ENCODE assay signal across 9 cellular contexts in genomic region chr7:157431951-157432540, GRCh38.
DNase-seq lines count a peak whose midpoint lies in the region; ATAC-seq and TF ChIP-seq lines count a peak whose summit lies in the region.
"Had no signal": no experiment of that assay in that cellular context is flagged by ENCODE, and none has a peak within 500 bp of the region (broad histone marks: within the 10 kb centered on the region; RNA-seq: fewer than 3 reads in every experiment).

No MANE protein-coding gene starts in this region.

- no peak overlapping the region for H3K27ac ChIP-seq in mesenchymal stem cell (ENCODE audit: low read length, poor library complexity, severe bottlenecking)
- H3K27ac ChIP-seq in thoracic aorta, result no peak overlapping the region
- H3K27ac ChIP-seq in vagina, result no peak overlapping the region
- H3K27ac ChIP-seq: tibial artery had no signal

- no peak overlapping the region for H2AK5ac ChIP-seq in mesenchymal stem cell (ENCODE audit: low read length, severe bottlenecking)

- 85% methylated on average over 22 of the region's 22 CpGs for WGBS in mesenchymal stem cell

- H3K4me1 ChIP-seq in mesenchymal stem cell (ENCODE audit: control insufficient read depth, insufficient read depth, low read depth, low read length) (peaks cover 12% of the 10 kb centered on the region), thoracic aorta (ENCODE audit: control insufficient read depth in 1 of 2, low read depth in 2 of 2) (peaks cover 5 to 9% of the 10 kb centered on the region in 2 donors), vagina (peaks cover 10% of the 10 kb centered on the region)

- no peak overlapping the region for H2BK15ac ChIP-seq in mesenchymal stem cell (ENCODE audit: low read depth, poor library complexity, severe bottlenecking)

- no peak for TF ChIP-seq POLR2A in vagina (IDR thresholded peaks at IDR 0.05)

- no peak overlapping the region for H3K4me2 ChIP-seq in mesenchymal stem cell (ENCODE audit: low read length, poor library complexity, severe bottlenecking)

- H3K27me3 ChIP-seq in mesenchymal stem cell (ENCODE audit: control insufficient read depth in 1 of 2, insufficient read depth in 1 of 2, low read length in 2 of 2) (peaks cover 0 to 14% of the 10 kb centered on the region in 2 experiments), thoracic aorta (replicated peaks; ENCODE audit: insufficient read depth) (no peaks in the 10 kb centered on the region), vagina (no peaks in the 10 kb centered on the region)
- H3K27me3 ChIP-seq: tibial artery had no signal

- H3K9ac ChIP-seq in mesenchymal stem cell (ENCODE audit: low read length), result peak overlapping the region; percentile 75

- no peak overlapping the region for H4K91ac ChIP-seq in mesenchymal stem cell (ENCODE audit: low read length)

- H2BK120ac ChIP-seq in mesenchymal stem cell (ENCODE audit: low read depth, low read length), result no peak overlapping the region

- H3K4me1 Mint-ChIP-seq in activated T-helper 2 cell treated with anti-CD3 and anti-CD28 coated beads, Interferon-gamma antibody, Interleukin-2, Interleukin-4, amounts not matched to agents 10 μg/mL and 5 μg/mL and 100 μg/mL, durations not matched to agents 14 hours and 24 hours and 36 hours (ENCODE audit: low read depth), result peaks cover 14% of the 10 kb centered on the region

- H3K9me3 ChIP-seq in mesenchymal stem cell (ENCODE audit: control insufficient read depth, low read length) (no peaks in the 10 kb centered on the region), thoracic aorta (no peaks in the 10 kb centered on the region), vagina (no peaks in the 10 kb centered on the region)
- H3K9me3 ChIP-seq: tibial artery had no signal

- peak overlapping the region; percentile 26 for H3K4me3 Mint-ChIP-seq in activated T-helper 2 cell treated with anti-CD3 and anti-CD28 coated beads, Interferon-gamma antibody, Interleukin-2, Interleukin-4, amounts not matched to agents 10 μg/mL and 5 μg/mL and 100 μg/mL, durations not matched to agents 14 hours and 24 hours and 36 hours (ENCODE audit: low read depth)

- no peak overlapping the region for H2AFZ ChIP-seq in mesenchymal stem cell (ENCODE audit: low read depth, low read length)

- no peaks in the 10 kb centered on the region for H3K9me3 Mint-ChIP-seq in activated T-helper 2 cell treated with anti-CD3 and anti-CD28 coated beads, Interferon-gamma antibody, Interleukin-2, Interleukin-4, amounts not matched to agents 10 μg/mL and 5 μg/mL and 100 μg/mL, durations not matched to agents 14 hours and 24 hours and 36 hours

- DNase-seq in Right ventricle myocardium superior, result peak; percentile 36
- DNase-seq in cardiac septum (ENCODE audit: low spot score), result no peak
- no peak for DNase-seq in activated T-helper 2 cell treated with anti-CD3 and anti-CD28 coated beads, Interferon-gamma antibody, Interleukin-2, Interleukin-4, amounts not matched to agents 10 μg/mL and 5 μg/mL and 100 μg/mL, durations not matched to agents 14 hours and 24 hours and 36 hours (ENCODE audit: low spot score)
- DNase-seq in mesenchymal stem cell, result no peak
- no peak for DNase-seq in thoracic aorta (ENCODE audit: low spot score)
- DNase-seq in vagina (ENCODE audit: extremely low spot score in 2 of 2), result no peak
- DNase-seq in stimulated activated CD4-positive, alpha-beta T cell treated with anti-CD3 and anti-CD28 coated beads, Interleukin-12 subunit alpha, Interleukin-12 subunit beta, amount 100 ng/mL, for 4 hours, result no peak

- no peak overlapping the region for H3K14ac ChIP-seq in mesenchymal stem cell (ENCODE audit: low read length in 2 of 2)

- peak overlapping the region in 1 of 2 experiments; percentile 67 for H3K4me3 ChIP-seq in mesenchymal stem cell (ENCODE audit: insufficient read depth in 1 of 2, low read depth in 1 of 2, low read length in 2 of 2)
- H3K4me3 ChIP-seq in thoracic aorta, result peak overlapping the region; percentile 57
- H3K4me3 ChIP-seq in vagina, result no peak overlapping the region

- no peaks in the 10 kb centered on the region for H3K79me1 ChIP-seq in mesenchymal stem cell (replicated peaks; ENCODE audit: low read length, poor library complexity, severe bottlenecking)

- TF ChIP-seq CTCF in thoracic aorta (IDR thresholded peaks at IDR 0.05) (no peak), vagina (IDR thresholded peaks at IDR 0.05) (no peak)

- no peak overlapping the region for H3K4ac ChIP-seq in mesenchymal stem cell (ENCODE audit: low read depth in 1 of 2, low read length in 2 of 2)

- peak overlapping the region in 1 of 2 experiments; percentile 43 for H2BK12ac ChIP-seq in mesenchymal stem cell (ENCODE audit: low read length in 2 of 2)

- no peak overlapping the region for H2BK5ac ChIP-seq in mesenchymal stem cell (ENCODE audit: low read depth, low read length, poor library complexity, severe bottlenecking)

- H4K8ac ChIP-seq in mesenchymal stem cell (ENCODE audit: low read length), result no peak overlapping the region

- no peaks in the 10 kb centered on the region for H3K36me3 Mint-ChIP-seq in activated T-helper 2 cell treated with anti-CD3 and anti-CD28 coated beads, Interferon-gamma antibody, Interleukin-2, Interleukin-4, amounts not matched to agents 10 μg/mL and 5 μg/mL and 100 μg/mL, durations not matched to agents 14 hours and 24 hours and 36 hours (ENCODE audit: low read depth)

- H3K36me3 ChIP-seq in mesenchymal stem cell (ENCODE audit: control insufficient read depth in 1 of 2, insufficient read depth in 2 of 2, low read depth in 1 of 2, low read length in 2 of 2) (peaks cover 0 to 9% of the 10 kb centered on the region in 2 experiments), thoracic aorta (no peaks in the 10 kb centered on the region), vagina (no peaks in the 10 kb centered on the region)
- H3K36me3 ChIP-seq: tibial artery had no signal

- H3K18ac ChIP-seq in mesenchymal stem cell (ENCODE audit: low read depth in 1 of 2, low read length in 2 of 2), result no peak overlapping the region

- H3K23ac ChIP-seq in mesenchymal stem cell (ENCODE audit: low read length in 2 of 2), result no peak overlapping the region

- intact Hi-C loops in Right ventricle myocardium superior (cut with DNase I), result no loop called here
- intact Hi-C loops in cardiac septum (cut with DNase I), result loop anchor here (5.0 kb wide), 2 partner anchors 445 to 980 kb away; no protein-coding TSS in a partner anchor
- intact Hi-C loops in activated T-helper 2 cell treated with anti-CD3 and anti-CD28 coated beads, Interferon-gamma antibody, Interleukin-2, Interleukin-4, amounts not matched to agents 10 μg/mL and 5 μg/mL and 100 μg/mL, durations not matched to agents 14 hours and 24 hours and 36 hours (cut with micrococcal nuclease), result loop anchor here (5.0 kb wide), 1 partner anchor 255 kb away; no protein-coding TSS in a partner anchor
- intact Hi-C loops in vagina (cut with DNase I), result no loop called here

- H3K27me3 Mint-ChIP-seq in activated T-helper 2 cell treated with anti-CD3 and anti-CD28 coated beads, Interferon-gamma antibody, Interleukin-2, Interleukin-4, amounts not matched to agents 10 μg/mL and 5 μg/mL and 100 μg/mL, durations not matched to agents 14 hours and 24 hours and 36 hours (ENCODE audit: low read depth), result no peaks in the 10 kb centered on the region

- ATAC-seq in Right ventricle myocardium superior (ENCODE audit: poor library complexity) (no peak), thoracic aorta (ENCODE audit: insufficient number of reproducible peaks, low FRiP score, low read depth) (no peak), HG02840 (IDR thresholded peaks at IDR 0.05; ENCODE audit: low FRiP score, unreplicated experiment) (no peak)

- no peak overlapping the region for H3K27ac Mint-ChIP-seq in activated T-helper 2 cell treated with anti-CD3 and anti-CD28 coated beads, Interferon-gamma antibody, Interleukin-2, Interleukin-4, amounts not matched to agents 10 μg/mL and 5 μg/mL and 100 μg/mL, durations not matched to agents 14 hours and 24 hours and 36 hours

Comparison
In these comparisons a context has a peak if more than half of its experiments do, and no peak if none do; other contexts are left out.
1. intact Hi-C loops: an anchor here in cardiac septum (5.0 kb wide) and activated T-helper 2 cell treated with anti-CD3 and anti-CD28 coated beads, Interferon-gamma antibody, Interleukin-2, Interleukin-4, amounts not matched to agents 10 μg/mL and 5 μg/mL and 100 μg/mL, durations not matched to agents 14 hours and 24 hours and 36 hours (5.0 kb wide); none called in Right ventricle myocardium superior and vagina.